8 cellular contexts compared by ENCODE assay signal in genomic region chrX:154368630-154369452, GRCh38. TPM values are rescaled to one million over a fixed set of nuclear protein-coding genes. Genes with fewer than 3 reads are reported as not detected.
DNase-seq lines count a peak whose midpoint lies in the region; ATAC-seq and TF ChIP-seq lines count a peak whose summit lies in the region.

No MANE protein-coding gene starts in this region.

- intact Hi-C loops in OCI-LY7 (cut with micrococcal nuclease; ENCODE audit: unreplicated experiment), result no loop called here

- H3K4me1 Mint-ChIP-seq in activated T-cell treated with anti-CD3 and anti-CD28 coated beads, Interleukin-2, amount 50 U/mL, for 24 hours (ENCODE audit: low read depth), result peaks cover 41% of the 10 kb centered on the region

- 4% methylated on average over 16 of the region's 16 CpGs for WGBS in thymus

- CTCF ChIA-PET in OCI-LY7 (lab: Charles Lee; ENCODE audit: unreplicated experiment), result no interaction called here

- H3K4me3 ChIP-seq in HFF-Myc (replicated peaks; ENCODE audit: low read depth, low read length) (peak overlapping the region; percentile 88), OCI-LY7 (ENCODE audit: low read depth, low read length, poor library complexity, severe bottlenecking) (peak overlapping the region; percentile 74), fibroblast of lung (replicated peaks in 1 of 4; ENCODE audit: control extremely low read depth in 1 of 4, insufficient read depth in 1 of 4, low read depth in 3 of 4, low read length in 4 of 4) (peak overlapping the region; percentile 63 to 86 (median 66)), thymus (ENCODE audit: low read length) (peak overlapping the region; percentile 63)

- no peak overlapping the region for H2AFZ ChIP-seq in OCI-LY7 (ENCODE audit: low read length)
- H2AFZ ChIP-seq in fibroblast of lung (ENCODE audit: low read length), result no peak overlapping the region

- H3K4me1 ChIP-seq in OCI-LY7 (ENCODE audit: insufficient read depth, low read length, poor library complexity, severe bottlenecking) (peaks cover 24% of the 10 kb centered on the region), fibroblast of lung (ENCODE audit: control insufficient read depth, extremely low read depth, insufficient read depth, low read length) (peaks cover 6% of the 10 kb centered on the region), thymus (ENCODE audit: control insufficient read depth, insufficient read depth, low read length) (peaks cover 8% of the 10 kb centered on the region)

- BruUV-seq in OCI-LY7 (replicated peaks; lab: Mats Ljungman, UMichigan), result no TSS peak

- in situ Hi-C loops in Caki2 (cut with HindIII; ENCODE audit: low pct_unique_long_range_greater_than_20kb, low sequenced_read_pairs), result no loop called here

- H3K79me2 ChIP-seq in OCI-LY7 (ENCODE audit: insufficient read depth, low read depth, low read length) (peaks cover 16% of the 10 kb centered on the region; the same call in 1 of the 2 replicates), fibroblast of lung (ENCODE audit: control insufficient read depth, insufficient read depth, low read length) (peaks cover 77% of the 10 kb centered on the region)

- H4K20me1 ChIP-seq in OCI-LY7 (ENCODE audit: insufficient read depth, low read length) (0 out of 2 replicates have a peak, but pooled peaks cover 3% of the 10 kb centered on the region), fibroblast of lung (ENCODE audit: control insufficient read depth, extremely low read depth, insufficient read depth, low read length) (no peaks in the 10 kb centered on the region)

- peak overlapping the region; percentile 91 for H3K4me3 Mint-ChIP-seq in activated T-cell treated with anti-CD3 and anti-CD28 coated beads, Interleukin-2, amount 50 U/mL, for 24 hours

- H3K4me2 ChIP-seq in OCI-LY7 (ENCODE audit: low read length) (peak overlapping the region; percentile 98), fibroblast of lung (ENCODE audit: extremely low read depth, insufficient read depth, low read length) (peak overlapping the region; percentile 48)

- peaks cover 53% of the 10 kb centered on the region for H3K36me3 Mint-ChIP-seq in activated T-cell treated with anti-CD3 and anti-CD28 coated beads, Interleukin-2, amount 50 U/mL, for 24 hours (ENCODE audit: low read depth)

- no peaks in the 10 kb centered on the region for H3K9me3 Mint-ChIP-seq in activated T-cell treated with anti-CD3 and anti-CD28 coated beads, Interleukin-2, amount 50 U/mL, for 24 hours

- peak overlapping the region; percentile 85 for H3K9ac ChIP-seq in fibroblast of lung (ENCODE audit: insufficient read depth, low read length)

- peak overlapping the region; percentile 88 for H3K27ac Mint-ChIP-seq in activated T-cell treated with anti-CD3 and anti-CD28 coated beads, Interleukin-2, amount 50 U/mL, for 24 hours

- POLR2A ChIA-PET in OCI-LY7 (lab: Charles Lee), result interaction anchor here (0.6 kb wide), 1 partner anchor 44 kb away, joined by 4 read pairs; no protein-coding TSS in a partner anchor

- no peaks in the 10 kb centered on the region for H3K9me2 ChIP-seq in OCI-LY7 (ENCODE audit: insufficient read depth, low read length)

- H3K27me3 Mint-ChIP-seq in activated T-cell treated with anti-CD3 and anti-CD28 coated beads, Interleukin-2, amount 50 U/mL, for 24 hours, result no peaks in the 10 kb centered on the region

- no peaks in the 10 kb centered on the region for H3K27me3 ChIP-seq in fibroblast of lung (ENCODE audit: control insufficient read depth, insufficient read depth, low read length)
- H3K27me3 ChIP-seq in thymus (ENCODE audit: control insufficient read depth, insufficient read depth), result peaks cover 8% of the 10 kb centered on the region

- H3K27ac ChIP-seq in OCI-LY7 (ENCODE audit: low read depth, low read length, poor library complexity, severe bottlenecking), result no peak overlapping the region
- H3K27ac ChIP-seq in fibroblast of lung (ENCODE audit: insufficient read depth, low read length), result peak overlapping the region; percentile 92
- peak overlapping the region; percentile 84 for H3K27ac ChIP-seq in thymus (ENCODE audit: low read depth)

- TF ChIP-seq CTCF in HFF-Myc (IDR thresholded peaks at IDR 0.05; ENCODE audit: low read depth, low read length, missing control alignments) (no peak), OCI-LY7 (conservative IDR thresholded peaks at IDR 0.05; ENCODE audit: low read length) (no peak), fibroblast of lung (conservative IDR thresholded peaks at IDR 0.05 in 1 of 2, IDR thresholded peaks at IDR 0.05 in 1 of 2; ENCODE audit: low read depth in 1 of 2, low read length in 2 of 2) (no peak), omental fat pad (IDR thresholded peaks at IDR 0.05) (no peak)

- ATAC-seq in omental fat pad (ENCODE audit: low FRiP score) (peak; percentile 65), HG02610 (IDR thresholded peaks at IDR 0.05; ENCODE audit: unreplicated experiment) (no peak)

- H3K9me3 ChIP-seq in OCI-LY7 (ENCODE audit: low read length) (no peaks in the 10 kb centered on the region), fibroblast of lung (ENCODE audit: control insufficient read depth, insufficient read depth, low read depth, low read length) (no peaks in the 10 kb centered on the region), thymus (ENCODE audit: control insufficient read depth) (no peaks in the 10 kb centered on the region)

- H3K36me3 ChIP-seq in OCI-LY7 (ENCODE audit: insufficient read depth, low read length) (peaks cover 17% of the 10 kb centered on the region; the same call in 1 of the 2 replicates), fibroblast of lung (ENCODE audit: control insufficient read depth, insufficient read depth, low read length) (peaks cover 34% of the 10 kb centered on the region), thymus (ENCODE audit: control insufficient read depth, insufficient read depth) (peaks cover 38% of the 10 kb centered on the region)

- DNase-seq in Caki2 (ENCODE audit: low read depth) (peak; percentile 90), HFF-Myc (ENCODE audit: extremely low read depth, low read depth) (peak; percentile 78), OCI-LY7 (ENCODE audit: low spot score) (peak; percentile 51), fibroblast of lung (ENCODE audit: low read depth in 2 of 2) (peak; percentile 89 to 95), omental fat pad (ENCODE audit: low spot score) (peak; percentile 69)
- DNase-seq in activated T-cell treated with anti-CD3 and anti-CD28 coated beads, Interleukin-2, amount 50 U/mL, for 24 hours, result peak; percentile 91

RNA-seq across cellular contexts. Expression of gene FLNA, which starts 5.6 kb away (rescaled TPM):
- 1,120 and 1,164 TPM in 2 replicates for total RNA-seq in Caki2 (2014; rRNA removed; shearing (Covaris generic); ENCODE audit: low replicate concordance)
- total RNA-seq in OCI-LY7 (2014; rRNA removed; shearing (Covaris generic)), result 78.8 and 91.2 TPM in 2 replicates
- total RNA-seq in OCI-LY7 (2022), result 96.9 and 97.7 TPM in 2 replicates
- total RNA-seq in fibroblast of lung, result 2,298 and 2,728 TPM in 2 replicates
- 654 and 799 TPM in 2 replicates for polyA plus RNA-seq in fibroblast of lung
- polyA plus RNA-seq in fibroblast of lung (2012), result 2,069 and 2,562 TPM in 2 replicates
- 6,600 and 11,662 TPM in 2 replicates for polyA minus RNA-seq in fibroblast of lung (ENCODE audit: low replicate concordance)
- 1,000 to 10,000 TPM in 1 of 4 donors, 100 to 1,000 TPM in 3; 496 to 1,133 (median 729) TPM for total RNA-seq in omental fat pad
- polyA plus RNA-seq in thymus, result 412 TPM

RNA-seq across cellular contexts. Expression of gene EMD, which starts 10.3 kb away (rescaled TPM):
- total RNA-seq in Caki2 (2014; rRNA removed; shearing (Covaris generic); ENCODE audit: low replicate concordance), result 32.0 and 48.7 TPM in 2 replicates
- 25.3 and 35.4 TPM in 2 replicates for total RNA-seq in OCI-LY7 (2014; rRNA removed; shearing (Covaris generic))
- 64.1 and 64.6 TPM in 2 replicates for total RNA-seq in OCI-LY7 (2022)
- 23.4 and 26.4 TPM in 2 replicates for total RNA-seq in fibroblast of lung
- 72.1 and 82.4 TPM in 2 replicates for polyA plus RNA-seq in fibroblast of lung
- polyA plus RNA-seq in fibroblast of lung (2012), result 92.1 and 110 TPM in 2 replicates
- 129 and 139 TPM in 2 replicates for polyA minus RNA-seq in fibroblast of lung (ENCODE audit: low replicate concordance)
- total RNA-seq in omental fat pad, result 10 to 100 TPM; 25.7 to 61.8 (median 53.2) TPM
- 110 TPM for polyA plus RNA-seq in thymus

RNA-seq across cellular contexts. Expression of gene RPL10, which starts 29.3 kb away (rescaled TPM):
- total RNA-seq in Caki2 (2014; rRNA removed; shearing (Covaris generic); ENCODE audit: low replicate concordance), result 2,876 and 3,155 TPM in 2 replicates
- total RNA-seq in OCI-LY7 (2014; rRNA removed; shearing (Covaris generic)), result 4,261 and 4,291 TPM in 2 replicates
- total RNA-seq in OCI-LY7 (2022) (2,447 and 2,466 TPM in 2 replicates), fibroblast of lung (2,291 and 2,319 TPM in 2 replicates), omental fat pad (1,000 to 10,000 TPM; 6,220 to 8,957 (median 7,673) TPM)
- polyA plus RNA-seq in fibroblast of lung (4,015 and 4,527 TPM in 2 replicates), thymus (5,714 TPM)
- polyA plus RNA-seq in fibroblast of lung (2012), result 3,945 and 3,972 TPM in 2 replicates
- polyA minus RNA-seq in fibroblast of lung (ENCODE audit: low replicate concordance), result 1,736 and 2,258 TPM in 2 replicates

RNA-seq across cellular contexts. Expression of gene DNASE1L1, which starts 40.2 kb away (rescaled TPM):
- total RNA-seq in Caki2 (2014; rRNA removed; shearing (Covaris generic); ENCODE audit: low replicate concordance), result 40.3 and 46.1 TPM in 2 replicates
- 13.4 and 23.1 TPM in 2 replicates for total RNA-seq in OCI-LY7 (2014; rRNA removed; shearing (Covaris generic))
- total RNA-seq in OCI-LY7 (2022), result 21.5 and 30.1 TPM in 2 replicates
- 13.9 and 38.5 TPM in 2 replicates for total RNA-seq in fibroblast of lung
- 11.3 and 13.6 TPM in 2 replicates for polyA plus RNA-seq in fibroblast of lung
- 17.0 and 18.7 TPM in 2 replicates for polyA plus RNA-seq in fibroblast of lung (2012)
- polyA minus RNA-seq in fibroblast of lung (ENCODE audit: low replicate concordance), result 22.0 and 24.1 TPM in 2 replicates
- 10 to 100 TPM; 33.4 to 47.3 (median 38.8) TPM for total RNA-seq in omental fat pad
- polyA plus RNA-seq in thymus, result 23.0 TPM

RNA-seq across cellular contexts. Expression of gene TAFAZZIN, which starts 42.5 kb away (rescaled TPM):
- total RNA-seq in Caki2 (2014; rRNA removed; shearing (Covaris generic); ENCODE audit: low replicate concordance), result 38.4 and 68.0 TPM in 2 replicates
- total RNA-seq in OCI-LY7 (2014; rRNA removed; shearing (Covaris generic)), result 74.2 and 94.5 TPM in 2 replicates
- total RNA-seq in OCI-LY7 (2022) (85.3 and 104 TPM in 2 replicates), fibroblast of lung (17.7 and 21.6 TPM in 2 replicates), omental fat pad (10 to 100 TPM; 20.8 to 76.3 (median 33.1) TPM)
- polyA plus RNA-seq in fibroblast of lung (11.2 and 12.1 TPM in 2 replicates), thymus (111 TPM)
- polyA plus RNA-seq in fibroblast of lung (2012), result 11.5 and 14.2 TPM in 2 replicates
- 18.1 and 20.7 TPM in 2 replicates for polyA minus RNA-seq in fibroblast of lung (ENCODE audit: low replicate concordance)

Comparison
In these comparisons a context has a peak if more than half of its experiments do, and no peak if none do; other contexts are left out.
1. RNA of gene FLNA, which starts 5.6 kb away (total RNA-seq): 2,298 to 2,728 TPM in fibroblast of lung, 1,120 to 1,164 TPM in Caki2 and 496 to 1,133 TPM in omental fat pad; 78.8 to 97.7 TPM in OCI-LY7; every median in the first group is over 4 times any median in the second.
2. Peak in every context shown above with its lines, with median percentiles within 50 percentile points of each other: DNase-seq and H3K4me3 ChIP-seq.